21 cellular contexts compared by ENCODE assay signal in genomic region chr5:110458313-110458712, GRCh38.
"Had no signal": no experiment of that assay in that cellular context is flagged by ENCODE, and none has a peak within 500 bp of the region (broad histone marks: within the 10 kb centered on the region; RNA-seq: fewer than 3 reads in every experiment).

No MANE protein-coding gene starts in this region.

- H3K27ac ChIP-seq: colonic mucosa, epithelial cell of prostate, gastrocnemius medialis, parathyroid adenoma, thyroid gland had no signal

- H3K4me1 ChIP-seq: colonic mucosa, gastrocnemius medialis, parathyroid adenoma, thyroid gland had no signal

- H3K9me3 ChIP-seq: colonic mucosa, gastrocnemius medialis, mucosa of descending colon, thyroid gland had no signal

- H3K27me3 ChIP-seq: colonic mucosa, gastrocnemius medialis, thyroid gland had no signal

- H3K36me3 ChIP-seq: colonic mucosa, gastrocnemius medialis, thyroid gland had no signal

- DNase-seq: colonic mucosa; effector CD8-positive, alpha-beta T cell; endodermal cell; foreskin fibroblast; gastrocnemius medialis; head of caudate nucleus; left ventricle myocardium superior; mesenchymal stem cell; mucosa of descending colon; naive B cell; stimulated activated CD4-positive, alpha-beta T cell treated with anti-CD3 and anti-CD28 coated beads, Interleukin-12 subunit alpha, Interleukin-12 subunit beta, amount 100 ng/mL, for 4 hours; stimulated activated CD4-positive, alpha-beta T cell treated with anti-CD3 and anti-CD28 coated beads, Interleukin-1b, Interleukin-23, amount 100 ng/mL, for 48 hours; stimulated activated CD4-positive, alpha-beta T cell treated with anti-CD3 and anti-CD28 coated beads, Interleukin-4, amount 100 ng/mL, for 1 hour; stimulated activated CD8-positive, alpha-beta memory T cell treated with anti-CD3 and anti-CD28 coated beads, Interleukin-4, amount 100 ng/mL, for 48 hours; stimulated activated naive CD4-positive, alpha-beta T cell; stimulated activated naive CD8-positive, alpha-beta T cell treated with anti-CD3 and anti-CD28 coated beads, Interleukin-15, amount 100 ng/mL, for 72 hours; thyroid gland had no signal

- H3K4me3 ChIP-seq: colonic mucosa, gastrocnemius medialis, lung, mucosa of descending colon, smooth muscle cell, thyroid gland had no signal
